Comparison of ENCODE assay signal across 19 cellular contexts in genomic region chr1:246765521-246765920, GRCh38.
"Had no signal": no experiment of that assay in that cellular context is flagged by ENCODE, and none has a peak within 500 bp of the region (broad histone marks: within the 10 kb centered on the region; RNA-seq: fewer than 3 reads in every experiment).

No MANE protein-coding gene starts in this region.

- DNase-seq: KBM-7; MV-4-11; NCI-H1048; NCI-H1436 treated with DMSO at 0.1 percent for 48 hours; NCI-H1694 treated with DMSO at 0.1 percent for 48 hours; NCI-H1930; NCI-H2081; NCI-H2171; NCI-H226; NCI-H446; NCI-H510A; NCI-H524 treated with DMSO at 0.1 percent for 48 hours; NCI-H774; NK-92 treated with Interleukin-12 subunit alpha and Interleukin-12 subunit beta, amount 100 ng/mL, for 24 hours; PC-3; SHP77 had no signal

- ATAC-seq: Panc1, PC-3, SK-N-SH treated with all-trans-retinoic acid at 6 μM for 48 hours had no signal

- H3K27ac ChIP-seq: RWPE1 had no signal
